ENCODE assay signal across 12 cellular contexts in the genomic region with DNA sequence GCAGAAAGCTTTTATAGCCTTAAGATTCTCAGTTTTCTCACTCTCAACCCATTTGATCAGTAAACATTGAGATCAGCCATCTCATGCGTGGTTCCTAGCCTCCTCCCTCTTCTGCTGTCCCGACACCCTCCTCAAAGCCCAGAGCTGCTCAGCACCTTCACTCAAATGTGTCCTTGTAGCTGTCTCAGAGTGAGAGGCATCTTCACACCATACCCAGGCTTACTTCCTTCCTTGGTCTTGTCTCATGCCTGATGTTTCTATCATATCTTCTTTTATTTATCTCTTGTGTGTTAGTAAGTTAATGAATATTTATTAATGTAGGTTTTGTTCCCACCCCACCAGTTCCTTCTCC.
DNase-seq lines count a peak whose midpoint lies in the region; ATAC-seq and TF ChIP-seq lines count a peak whose summit lies in the region.
"Had no signal": no experiment of that assay in that cellular context is flagged by ENCODE, and none has a peak within 500 bp of the region (broad histone marks: within the 10 kb centered on the region; RNA-seq: fewer than 3 reads in every experiment).

No MANE protein-coding gene starts in this region.

- H3K27ac ChIP-seq in WERI-Rb-1 = no peak overlapping the region
- H3K27ac ChIP-seq in RWPE1 = no peak overlapping the region

- H3K36me3 ChIP-seq in WERI-Rb-1 = no peaks in the 10 kb centered on the region

- no peaks in the 10 kb centered on the region for H3K27me3 ChIP-seq in WERI-Rb-1 (ENCODE audit: insufficient read depth, low read depth, severe bottlenecking)

- no peaks in the 10 kb centered on the region for H3K36me3 Mint-ChIP-seq in natural killer cell treated with Interleukin-12 subunit alpha and Interleukin-12 subunit beta and Interleukin-15 and Interleukin-18, amount 100 ng/mL, for 72 hours
- H3K36me3 Mint-ChIP-seq in natural killer cell (no peaks in the 10 kb centered on the region), IgD-negative memory B cell (no peaks in the 10 kb centered on the region)
- H3K36me3 Mint-ChIP-seq in stimulated activated naive CD8-positive, alpha-beta T cell treated with anti-CD3 and anti-CD28 coated beads, Interleukin-15, Interleukin-2, amounts not matched to agents 100 ng/mL and 50 ng/mL, for 24 hours (ENCODE audit: low read depth) = no peaks in the 10 kb centered on the region

- peaks cover 3 to 6% of the 10 kb centered on the region in 2 donors for H3K27me3 Mint-ChIP-seq in natural killer cell treated with Interleukin-12 subunit alpha and Interleukin-12 subunit beta and Interleukin-15 and Interleukin-18, amount 100 ng/mL, for 72 hours
- H3K27me3 Mint-ChIP-seq in natural killer cell (ENCODE audit: low read depth in 2 of 2) = no peaks in the 10 kb centered on the region
- no peaks in the 10 kb centered on the region for H3K27me3 Mint-ChIP-seq in IgD-negative memory B cell
- peaks cover 14% of the 10 kb centered on the region for H3K27me3 Mint-ChIP-seq in stimulated activated naive CD8-positive, alpha-beta T cell treated with anti-CD3 and anti-CD28 coated beads, Interleukin-15, Interleukin-2, amounts not matched to agents 100 ng/mL and 50 ng/mL, for 24 hours

- no peaks in the 10 kb centered on the region for H3K9me3 ChIP-seq in WERI-Rb-1 (ENCODE audit: severe bottlenecking)

- peaks cover 0 to 6% of the 10 kb centered on the region in 2 donors for H3K4me1 Mint-ChIP-seq in natural killer cell treated with Interleukin-12 subunit alpha and Interleukin-12 subunit beta and Interleukin-15 and Interleukin-18, amount 100 ng/mL, for 72 hours (ENCODE audit: low read depth in 2 of 2)
- H3K4me1 Mint-ChIP-seq in natural killer cell (no peaks in the 10 kb centered on the region), IgD-negative memory B cell (peaks cover 26 to 62% (median 39%) of the 10 kb centered on the region in 3 donors)
- H3K4me1 Mint-ChIP-seq in stimulated activated naive CD8-positive, alpha-beta T cell treated with anti-CD3 and anti-CD28 coated beads, Interleukin-15, Interleukin-2, amounts not matched to agents 100 ng/mL and 50 ng/mL, for 24 hours (ENCODE audit: low read depth) = peaks cover 9% of the 10 kb centered on the region

- peak in 1 of 2 donors; percentile 83 for ATAC-seq in natural killer cell treated with Interleukin-12 subunit alpha and Interleukin-12 subunit beta and Interleukin-15 and Interleukin-18, amount 100 ng/mL, for 72 hours
- ATAC-seq in natural killer cell (no peak), HG02885 (IDR thresholded peaks at IDR 0.05; ENCODE audit: poor library complexity, unreplicated experiment) (peak; percentile 28)
- ATAC-seq: Right ventricle myocardium inferior had no signal

- peak overlapping the region; percentile 45 for H3K4me3 Mint-ChIP-seq in natural killer cell treated with Interleukin-12 subunit alpha and Interleukin-12 subunit beta and Interleukin-15 and Interleukin-18, amount 100 ng/mL, for 72 hours
- H3K4me3 Mint-ChIP-seq in natural killer cell = no peak overlapping the region
- peak overlapping the region; percentile 61 to 84 (median 73) for H3K4me3 Mint-ChIP-seq in IgD-negative memory B cell
- H3K4me3 Mint-ChIP-seq in stimulated activated naive CD8-positive, alpha-beta T cell treated with anti-CD3 and anti-CD28 coated beads, Interleukin-15, Interleukin-2, amounts not matched to agents 100 ng/mL and 50 ng/mL, for 24 hours = peak overlapping the region; percentile 41

- CTCF ChIA-PET in RWPE1 (lab: Yijun Ruan, JAX) = interaction anchor here (0.8 kb wide), 1 partner anchor 171 kb away, joined by 3 read pairs; no protein-coding TSS in a partner anchor

- no peak for DNase-seq in natural killer cell treated with Interleukin-12 subunit alpha and Interleukin-12 subunit beta and Interleukin-15 and Interleukin-18, amount 100 ng/mL, for 72 hours (ENCODE audit: low spot score)
- DNase-seq in natural killer cell (no peak), midbrain (lab: John Stamatoyannopoulos, UW) (no peak), WERI-Rb-1 (no peak), RWPE1 (ENCODE audit: low spot score) (no peak)
- DNase-seq: effector CD4-positive, alpha-beta T cell; NCI-H226; trophoblast cell had no signal

- intact Hi-C loops in natural killer cell (cut with micrococcal nuclease) = no loop called here

- peak overlapping the region in 1 of 2 donors; percentile 25 for H3K27ac Mint-ChIP-seq in natural killer cell treated with Interleukin-12 subunit alpha and Interleukin-12 subunit beta and Interleukin-15 and Interleukin-18, amount 100 ng/mL, for 72 hours
- H3K27ac Mint-ChIP-seq in natural killer cell = no peak overlapping the region
- H3K27ac Mint-ChIP-seq in IgD-negative memory B cell = peak overlapping the region; percentile 93 to 99 (median 98)
- peak overlapping the region; percentile 84 for H3K27ac Mint-ChIP-seq in stimulated activated naive CD8-positive, alpha-beta T cell treated with anti-CD3 and anti-CD28 coated beads, Interleukin-15, Interleukin-2, amounts not matched to agents 100 ng/mL and 50 ng/mL, for 24 hours

- no peak for TF ChIP-seq CTCF in natural killer cell (IDR thresholded peaks at IDR 0.05)
- TF ChIP-seq CTCF in WERI-Rb-1 (IDR thresholded peaks at IDR 0.05; ENCODE audit: low read depth, low read length) = no peak
- no peak for TF ChIP-seq CTCF in RWPE1 (conservative IDR thresholded peaks at IDR 0.05; ENCODE audit: low read depth)

- H3K4me3 ChIP-seq in WERI-Rb-1 (ENCODE audit: low read depth, low read length) = no peak overlapping the region

- no peaks in the 10 kb centered on the region for H3K9me3 Mint-ChIP-seq in natural killer cell treated with Interleukin-12 subunit alpha and Interleukin-12 subunit beta and Interleukin-15 and Interleukin-18, amount 100 ng/mL, for 72 hours
- H3K9me3 Mint-ChIP-seq in natural killer cell (no peaks in the 10 kb centered on the region), IgD-negative memory B cell (no peaks in the 10 kb centered on the region)
- H3K9me3 Mint-ChIP-seq in stimulated activated naive CD8-positive, alpha-beta T cell treated with anti-CD3 and anti-CD28 coated beads, Interleukin-15, Interleukin-2, amounts not matched to agents 100 ng/mL and 50 ng/mL, for 24 hours = no peaks in the 10 kb centered on the region

- POLR2A ChIA-PET in RWPE1 (lab: Yijun Ruan, JAX; ENCODE audit: low non-redundant PET) = no interaction called here

Comparison
In these comparisons a context has a peak if more than half of its experiments do, and no peak if none do; other contexts are left out.
1. H3K27ac Mint-ChIP-seq: peak in IgD-negative memory B cell (3 of 3) and stimulated activated naive CD8-positive, alpha-beta T cell treated with anti-CD3 and anti-CD28 coated beads, Interleukin-15, Interleukin-2, amounts not matched to agents 100 ng/mL and 50 ng/mL, for 24 hours (single experiment); none in natural killer cell (0 of 2).